ENCODE assay signal across 10 cellular contexts in genomic region chr20:38043512-38044300, GRCh38. TPM values are rescaled to one million over a fixed set of nuclear protein-coding genes. Genes with fewer than 3 reads are reported as not detected.
DNase-seq lines count a peak whose midpoint lies in the region; ATAC-seq, FAIRE-seq and TF ChIP-seq lines count a peak whose summit lies in the region.
"Had no signal": no experiment of that assay in that cellular context is flagged by ENCODE, and none has a peak within 500 bp of the region (broad histone marks: within the 10 kb centered on the region; RNA-seq: fewer than 3 reads in every experiment).

No MANE protein-coding gene starts in this region.

- TF ChIP-seq CTCF in osteoblast (IDR thresholded peaks at IDR 0.05; ENCODE audit: extremely low read depth, low read depth, low read length) (peak; percentile 45), prostate gland (IDR thresholded peaks at IDR 0.05) (no peak)

- peaks cover 41% of the 10 kb centered on the region for H3K36me3 Mint-ChIP-seq in central memory CD8-positive, alpha-beta T cell (ENCODE audit: insufficient read depth)

- FAIRE-seq in RCC 7860 (lab: Jason Lieb, UNC): peak; percentile 84

- H3K36me3 ChIP-seq in osteoblast (ENCODE audit: insufficient read depth, low read length) (peaks cover 41% of the 10 kb centered on the region), prostate gland (no peaks in the 10 kb centered on the region)

- intact Hi-C loops in prostate gland (cut with DNase I): no loop called here

- H3K4me3 ChIP-seq in osteoblast (ENCODE audit: insufficient read depth, low read length): no peak overlapping the region
- H3K4me3 ChIP-seq in prostate gland: no peak overlapping the region
- H3K4me3 ChIP-seq: skin epidermis had no signal

- no peak for ATAC-seq in central memory CD8-positive, alpha-beta T cell (replicated peaks; ENCODE audit: extremely low read depth, poor library complexity, severe bottlenecking)
- ATAC-seq in GM19452 (IDR thresholded peaks at IDR 0.05; ENCODE audit: unreplicated experiment): no peak

- H3K9me3 ChIP-seq in osteoblast (ENCODE audit: low read depth, low read length): no peaks in the 10 kb centered on the region
- no peaks in the 10 kb centered on the region for H3K9me3 ChIP-seq in prostate gland

- no peak overlapping the region for H3K4me2 ChIP-seq in osteoblast (ENCODE audit: insufficient read depth, low read length)

- H3K27me3 Mint-ChIP-seq in central memory CD8-positive, alpha-beta T cell: no peaks in the 10 kb centered on the region

- peaks cover 35% of the 10 kb centered on the region for H4K20me1 ChIP-seq in osteoblast (ENCODE audit: insufficient read depth, low read length)

- TF ChIP-seq POLR2A in prostate gland (IDR thresholded peaks at IDR 0.05): no peak

- H3K9me3 Mint-ChIP-seq in central memory CD8-positive, alpha-beta T cell: no peaks in the 10 kb centered on the region

- H3K27me3 ChIP-seq in osteoblast (ENCODE audit: insufficient read depth, low read length): no peaks in the 10 kb centered on the region
- no peaks in the 10 kb centered on the region for H3K27me3 ChIP-seq in prostate gland (replicated peaks; ENCODE audit: insufficient read depth)

- peaks cover 16% of the 10 kb centered on the region for H3K4me1 ChIP-seq in osteoblast (ENCODE audit: insufficient read depth, low read length)
- no peaks in the 10 kb centered on the region for H3K4me1 ChIP-seq in prostate gland (replicated peaks)

- peak overlapping the region; percentile 54 for H3K27ac Mint-ChIP-seq in central memory CD8-positive, alpha-beta T cell (ENCODE audit: low read depth)

- H3K4me1 Mint-ChIP-seq in central memory CD8-positive, alpha-beta T cell: peaks cover 21% of the 10 kb centered on the region

- peak overlapping the region; percentile 70 for H3K27ac ChIP-seq in osteoblast (ENCODE audit: low read depth, low read length)
- no peak overlapping the region for H3K27ac ChIP-seq in prostate gland
- H3K27ac ChIP-seq: skin epidermis had no signal

- H3K4me3 Mint-ChIP-seq in central memory CD8-positive, alpha-beta T cell: no peak overlapping the region

- no peak overlapping the region for H2AFZ ChIP-seq in osteoblast (ENCODE audit: low read length)

- peaks cover 75% of the 10 kb centered on the region for H3K79me2 ChIP-seq in osteoblast (ENCODE audit: insufficient read depth, low read length)

- 85% methylated on average over 10 of the region's 10 CpGs for WGBS in prostate gland

- peak; percentile 85 for DNase-seq in Daoy (ENCODE audit: low read depth)
- DNase-seq in RCC 7860 (ENCODE audit: low spot score): peak; percentile 85
- no peak for DNase-seq in central memory CD8-positive, alpha-beta T cell (ENCODE audit: low spot score in 2 of 2)
- peak; percentile 90 for DNase-seq in osteoblast (ENCODE audit: insufficient read length, low spot score, missing footprints)
- no peak for DNase-seq in prostate gland (ENCODE audit: low spot score)
- no peak for DNase-seq in iPS-NIHi7 (ENCODE audit: extremely low spot score)
- DNase-seq in stimulated activated naive CD4-positive, alpha-beta T cell (lab: John Stamatoyannopoulos, UW): no peak
- DNase-seq: SHP77 had no signal

RNA-seq across cellular contexts. Expression of gene RPRD1B, which starts 10.2 kb away (rescaled TPM):
- 18.2 and 24.4 TPM in 2 replicates for total RNA-seq in Daoy (2014; rRNA removed; shearing (Covaris generic))
- total RNA-seq in osteoblast (21.5 and 29.3 TPM in 2 replicates), prostate gland (10 to 100 TPM; 21.9 to 27.5 TPM)

RNA-seq across cellular contexts. Expression of gene TTI1, which starts 10.4 kb away (rescaled TPM):
- 17.8 and 17.9 TPM in 2 replicates for total RNA-seq in Daoy (2014; rRNA removed; shearing (Covaris generic))
- 14.4 and 14.8 TPM in 2 replicates for total RNA-seq in osteoblast
- 10 to 100 TPM; 14.8 to 26.2 TPM for total RNA-seq in prostate gland

Comparison
In these comparisons a context has a peak if more than half of its experiments do, and no peak if none do; other contexts are left out.
1. DNase-seq: peak in Daoy (single experiment), RCC 7860 (single experiment) and osteoblast (single experiment); none in central memory CD8-positive, alpha-beta T cell (0 of 2), prostate gland (single experiment), iPS-NIHi7 (single experiment) and stimulated activated naive CD4-positive, alpha-beta T cell (0 of 6).